ENCODE assay signal across 23 cellular contexts in the genomic region with DNA sequence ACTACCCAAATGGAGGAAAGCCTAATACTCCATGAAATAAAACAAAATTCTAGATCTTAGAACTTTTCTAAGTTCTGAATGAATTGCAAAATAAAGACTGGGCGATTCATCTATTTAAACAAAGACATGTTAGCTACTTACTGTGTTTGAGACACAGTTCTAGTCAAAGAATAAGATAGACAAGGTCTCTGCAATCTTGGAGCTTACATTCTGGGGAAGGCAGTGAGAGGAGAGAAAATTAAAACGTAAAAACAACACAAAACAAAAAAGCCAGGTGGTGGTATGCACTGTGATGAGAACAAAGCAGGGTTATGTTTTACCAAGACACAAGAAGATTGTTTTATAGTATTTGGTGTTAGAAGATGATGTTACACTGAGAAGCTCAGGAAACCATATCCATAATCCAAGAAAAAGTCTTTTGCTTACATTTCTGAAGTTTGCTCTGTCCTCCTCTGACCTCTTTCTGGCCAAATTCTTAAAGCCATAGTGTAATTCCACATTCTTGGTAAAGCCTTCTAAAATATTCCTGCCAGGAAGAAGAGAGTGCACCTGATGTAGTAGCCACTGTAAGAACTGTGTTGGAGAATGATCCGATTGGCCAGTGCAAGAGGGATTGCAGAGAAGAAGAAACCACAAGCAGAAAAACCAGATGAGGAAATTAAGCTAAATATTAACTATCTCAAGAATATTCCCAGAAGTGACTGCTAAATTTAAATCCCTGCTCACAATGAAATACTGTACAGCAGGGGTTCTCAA.
DNase-seq lines count a peak whose midpoint lies in the region; ATAC-seq and TF ChIP-seq lines count a peak whose summit lies in the region.
"Had no signal": no experiment of that assay in that cellular context is flagged by ENCODE, and none has a peak within 500 bp of the region (broad histone marks: within the 10 kb centered on the region; RNA-seq: fewer than 3 reads in every experiment).

No MANE protein-coding gene starts in this region.

- H3K9me3 Mint-ChIP-seq in CD4-positive, alpha-beta memory T cell: peaks cover 0 to 20% (median 5%) of the 10 kb centered on the region in 8 donors

- H2AK5ac ChIP-seq in IMR-90 (ENCODE audit: low read depth, low read length): no peak overlapping the region

- H3K4ac ChIP-seq in IMR-90 (ENCODE audit: low read depth, low read length): no peak overlapping the region

- in situ Hi-C loops in IMR-90 (cut with MboI; ENCODE audit: low sequenced_read_pairs): no loop called here

- BruUV-seq in IMR-90 (replicated peaks; lab: Mats Ljungman, UMichigan): no TSS peak

- H3K4me3 ChIP-seq in AG10803 (ENCODE audit: low read length) (no peak overlapping the region), IMR-90 (ENCODE audit: insufficient read depth, low read depth, low read length) (no peak overlapping the region), right lobe of liver (peak overlapping the region; percentile 33 to 57 (median 42))
- H3K4me3 ChIP-seq in CD4-positive, alpha-beta memory T cell (ENCODE audit: low read length in 2 of 2): no peak overlapping the region
- H3K4me3 ChIP-seq: heart left ventricle, vagina had no signal

- H2AK9ac ChIP-seq in IMR-90 (replicated peaks; ENCODE audit: low read depth, low read length, poor library complexity): no peak overlapping the region

- no peaks in the 10 kb centered on the region for H3K36me3 Mint-ChIP-seq in CD4-positive, alpha-beta memory T cell
- H3K36me3 Mint-ChIP-seq: mesothelial cell of epicardium had no signal

- H2BK120ac ChIP-seq in IMR-90 (ENCODE audit: low read depth, low read length): peak overlapping the region; percentile 73; the same call in 1 of the 2 replicates

- H2BK20ac ChIP-seq in IMR-90 (ENCODE audit: low read depth, low read length): peak overlapping the region; percentile 70

- H3K4me2 ChIP-seq in IMR-90 (ENCODE audit: low read depth, low read length): peak overlapping the region; percentile 82

- H3K23ac ChIP-seq in IMR-90 (ENCODE audit: low read depth, low read length): no peak overlapping the region

- H3K4me1 ChIP-seq in IMR-90 (ENCODE audit: control insufficient read depth, insufficient read depth, low read length) (peaks cover 6% of the 10 kb centered on the region), right lobe of liver (peaks cover 0 to 10% (median 4%) of the 10 kb centered on the region in 4 donors)
- H3K4me1 ChIP-seq in CD4-positive, alpha-beta memory T cell (ENCODE audit: insufficient read depth, low read length): no peaks in the 10 kb centered on the region
- H3K4me1 ChIP-seq: vagina had no signal

- 0 out of 2 replicates have a peak overlapping the region, but pooled peaks have one; percentile 26 for H3K14ac ChIP-seq in IMR-90 (replicated peaks; ENCODE audit: low read depth, low read length)

- H2BK15ac ChIP-seq in IMR-90 (ENCODE audit: low read depth, low read length): no peak overlapping the region

- peaks cover 4% of the 10 kb centered on the region; the same call in 1 of the 2 replicates for H3K9me1 ChIP-seq in IMR-90 (ENCODE audit: insufficient read depth, low read length)

- H3K27me3 ChIP-seq in IMR-90 (ENCODE audit: control insufficient read depth, insufficient read depth, low read length) (no peaks in the 10 kb centered on the region), right lobe of liver (no peaks in the 10 kb centered on the region)
- H3K27me3 ChIP-seq in CD4-positive, alpha-beta memory T cell (ENCODE audit: insufficient read depth, low read length): no peaks in the 10 kb centered on the region
- H3K27me3 ChIP-seq: heart left ventricle, vagina had no signal

- H2BK5ac ChIP-seq in IMR-90 (ENCODE audit: low read depth, low read length, poor library complexity, severe bottlenecking): peak overlapping the region; percentile 95

- no peaks in the 10 kb centered on the region for H3K9me3 ChIP-seq in IMR-90 (ENCODE audit: control insufficient read depth, insufficient read depth, low read length)
- no peaks in the 10 kb centered on the region for H3K9me3 ChIP-seq in right lobe of liver
- no peaks in the 10 kb centered on the region for H3K9me3 ChIP-seq in CD4-positive, alpha-beta memory T cell (ENCODE audit: control insufficient read depth in 1 of 2, low read length in 2 of 2)
- H3K9me3 ChIP-seq: vagina had no signal

- no peaks in the 10 kb centered on the region for H3K4me1 Mint-ChIP-seq in CD4-positive, alpha-beta memory T cell
- H3K4me1 Mint-ChIP-seq: activated CD4-positive, alpha-beta T cell treated with anti-CD3 and anti-CD28 coated beads, Interleukin-2, amount 10 ng/mL, durations not matched to agents 24 days and 14 days; central memory CD8-positive, alpha-beta T cell; mesothelial cell of epicardium had no signal

- no peak for TF ChIP-seq CTCF in AG10803 (conservative IDR thresholded peaks at IDR 0.05; ENCODE audit: low read length)
- TF ChIP-seq CTCF in IMR-90 (conservative IDR thresholded peaks at IDR 0.05; ENCODE audit: low read depth, low read length): no peak
- no peak for TF ChIP-seq CTCF in right lobe of liver (IDR thresholded peaks at IDR 0.05)

- H3K36me3 ChIP-seq in IMR-90 (ENCODE audit: control insufficient read depth, insufficient read depth, low read length): no peaks in the 10 kb centered on the region
- peaks cover 0 to 7% (median 0%) of the 10 kb centered on the region in 4 donors for H3K36me3 ChIP-seq in right lobe of liver
- no peaks in the 10 kb centered on the region for H3K36me3 ChIP-seq in CD4-positive, alpha-beta memory T cell (ENCODE audit: insufficient read depth, low read length)
- H3K36me3 ChIP-seq: heart left ventricle, vagina had no signal

- H3K4me3 Mint-ChIP-seq in CD4-positive, alpha-beta memory T cell: no peak overlapping the region
- H3K4me3 Mint-ChIP-seq: activated CD4-positive, alpha-beta T cell treated with anti-CD3 and anti-CD28 coated beads, Interleukin-2, amount 10 ng/mL, durations not matched to agents 24 days and 14 days; central memory CD8-positive, alpha-beta T cell; mesothelial cell of epicardium had no signal

- POLR2A ChIA-PET in IMR-90 (lab: Charles Lee; ENCODE audit: unreplicated experiment): no interaction called here
- POLR2A ChIA-PET in CD4-positive, alpha-beta memory T cell (lab: Charles Lee; ENCODE audit: partially characterized antibody): no interaction called here

- ATAC-seq in IMR-90 (ENCODE audit: low read depth): peak; percentile 71
- peak; percentile 93 to 97 (median 96) for ATAC-seq in right lobe of liver
- no peak for ATAC-seq in GM21515 (IDR thresholded peaks at IDR 0.05; ENCODE audit: unreplicated experiment)
- ATAC-seq: heart left ventricle had no signal

- CTCF ChIA-PET in IMR-90 (lab: Yijun Ruan, JAX): interaction anchor here (0.6 kb wide), 1 partner anchor 45 kb away, joined by 3 read pairs; no protein-coding TSS in a partner anchor
- CTCF ChIA-PET in CD4-positive, alpha-beta memory T cell (lab: Charles Lee; ENCODE audit: partially characterized antibody): no interaction called here

- intact Hi-C loops in IMR-90 (cut with micrococcal nuclease) (loop anchor here (5.0 kb wide), 1 partner anchor 43 kb away; no protein-coding TSS in a partner anchor), right lobe of liver (cut with DNase I) (no loop called here)
- intact Hi-C loops in CD4-positive, alpha-beta memory T cell (cut with micrococcal nuclease): no loop called here

- H3K79me1 ChIP-seq in IMR-90 (ENCODE audit: low read depth in 1 of 2, low read length in 2 of 2): peaks cover 4 to 6% of the 10 kb centered on the region in 2 experiments; a peak in 2 of 4 replicates

- 0 out of 2 replicates have a peak overlapping the region, but pooled peaks have one; percentile 6 for H3K9ac ChIP-seq in IMR-90 (ENCODE audit: low read depth, low read length)

- H3K27ac Mint-ChIP-seq in CD4-positive, alpha-beta memory T cell: no peak overlapping the region
- H3K27ac Mint-ChIP-seq: activated CD4-positive, alpha-beta T cell treated with anti-CD3 and anti-CD28 coated beads, Interleukin-2, amount 10 ng/mL, durations not matched to agents 24 days and 14 days; mesothelial cell of epicardium had no signal

- peaks cover 7 to 9% of the 10 kb centered on the region in 2 donors for H3K27me3 Mint-ChIP-seq in CD4-positive, alpha-beta memory T cell

- WGBS in IMR-90 (ENCODE audit: extremely low coverage in 2 of 2, insufficient read length in 1 of 2), 2 experiments: no CpG with 5 or more reads among the region's 3 CpGs
- 30% methylated on average over 3 of the region's 3 CpGs for WGBS in right lobe of liver (ENCODE audit: insufficient coverage, low coverage, low lambda C conversion rate, missing lambda C conversion rate)

- peak overlapping the region; percentile 90; the same call in 1 of the 2 replicates for H4K5ac ChIP-seq in IMR-90 (ENCODE audit: low read depth, low read length)

- dilution Hi-C loops in IMR-90 (cut with HindIII; ENCODE audit: low sequenced_read_pairs, unreplicated experiment): no loop called here

- no peaks in the 10 kb centered on the region for H4K20me1 ChIP-seq in IMR-90 (ENCODE audit: insufficient read depth, low read length)

- peak overlapping the region in 1 of 2 experiments; percentile 59; a peak in 2 of 4 replicates for H4K8ac ChIP-seq in IMR-90 (ENCODE audit: low read depth in 2 of 2, low read length in 2 of 2)

- H3K56ac ChIP-seq in IMR-90 (ENCODE audit: extremely low read depth, insufficient read depth, low read length): no peak overlapping the region

- H4K91ac ChIP-seq in IMR-90 (ENCODE audit: insufficient read depth, low read depth, low read length): peak overlapping the region; percentile 7; the same call in 1 of the 2 replicates

- peak overlapping the region; percentile 97 for H3K18ac ChIP-seq in IMR-90 (ENCODE audit: low read depth, low read length)

- TF ChIP-seq POLR2A in IMR-90 (IDR thresholded peaks at IDR 0.05; ENCODE audit: low read depth, low read length): no peak
- TF ChIP-seq POLR2A in right lobe of liver (IDR thresholded peaks at IDR 0.05): peak; percentile 78

- DNase-seq in AG10803 (ENCODE audit: low read depth): peak; percentile 51
- peak; percentile 63 for DNase-seq in IMR-90
- peak; percentile 67 for DNase-seq in fibroblast of peridontal ligament (ENCODE audit: extremely low read depth)
- peak in 1 of 3 donors; percentile 63 for DNase-seq in right lobe of liver
- DNase-seq in activated naive CD4-positive, alpha-beta T cell treated with Interleukin-2 at 50 U/mL for 16 hours: no peak
- no peak for DNase-seq in CD4-positive, alpha-beta memory T cell
- DNase-seq in activated CD8-positive, alpha-beta memory T cell treated with anti-CD3 and anti-CD28 coated beads, Interleukin-2, amount 50 U/mL, for 48 hours: no peak
- DNase-seq: activated CD4-positive, alpha-beta T cell treated with anti-CD3 and anti-CD28 coated beads, Interleukin-2, amount 10 ng/mL, durations not matched to agents 24 days and 14 days; activated effector memory CD4-positive, alpha-beta T cell treated with Interleukin-2 at 50 U/mL for 16 hours; DMS153; effector CD4-positive, alpha-beta T cell; heart left ventricle; NCI-H1105; NCI-H2107; NCI-H524; Right ventricle myocardium superior; stimulated activated CD4-positive, alpha-beta T cell treated with anti-CD3 and anti-CD28 coated beads, Interleukin-12 subunit alpha, Interleukin-12 subunit beta, amount 100 ng/mL, for 4 hours; T-helper 1 cell had no signal

- no peak for TF ChIP-seq RAD21 in IMR-90 (IDR thresholded peaks at IDR 0.05; ENCODE audit: low read length)

- H3K27ac ChIP-seq in IMR-90 (ENCODE audit: insufficient read depth, low read length) (peak overlapping the region; percentile 54; the same call in 1 of the 2 replicates), right lobe of liver (peak overlapping the region; percentile 64 to 81 (median 75))
- no peak overlapping the region for H3K27ac ChIP-seq in CD4-positive, alpha-beta memory T cell (ENCODE audit: low read depth, low read length)
- H3K27ac ChIP-seq: C4-2B, heart left ventricle, vagina had no signal

- no peak overlapping the region for H2AFZ ChIP-seq in IMR-90 (replicated peaks; ENCODE audit: low read length, poor library complexity)

Comparison
In these comparisons a context has a peak if more than half of its experiments do, and no peak if none do; other contexts are left out.
1. DNase-seq: peak in AG10803 (single experiment), IMR-90 (single experiment) and fibroblast of peridontal ligament (single experiment); none in activated naive CD4-positive, alpha-beta T cell treated with Interleukin-2 at 50 U/mL for 16 hours (single experiment), CD4-positive, alpha-beta memory T cell (0 of 5) and activated CD8-positive, alpha-beta memory T cell treated with anti-CD3 and anti-CD28 coated beads, Interleukin-2, amount 50 U/mL, for 48 hours (single experiment).
2. H3K4me3 ChIP-seq: peak in right lobe of liver (3 of 3); none in AG10803 (single experiment), IMR-90 (single experiment) and CD4-positive, alpha-beta memory T cell (0 of 2).